Comparison of ENCODE assay signal across 30 cellular contexts in the genomic region with DNA sequence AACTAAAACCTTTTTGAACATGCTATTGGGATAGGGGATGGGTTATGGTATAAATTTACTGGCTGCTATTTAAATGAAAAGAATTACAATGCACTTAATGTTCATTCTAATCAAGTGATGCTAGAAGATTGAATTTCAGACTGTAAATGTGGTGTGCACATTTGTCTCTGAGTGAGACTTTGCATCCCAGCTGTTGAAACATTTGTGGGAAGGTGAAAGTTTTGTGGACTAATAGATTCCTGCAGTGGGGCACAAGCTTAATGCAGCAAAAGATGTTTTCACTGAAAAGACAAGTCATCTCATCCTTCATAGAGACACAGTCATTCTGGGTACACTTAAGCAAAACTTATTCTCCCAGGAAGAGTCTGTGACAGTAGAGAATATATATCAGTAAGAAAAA.
"Had no signal": no experiment of that assay in that cellular context is flagged by ENCODE, and none has a peak within 500 bp of the region (broad histone marks: within the 10 kb centered on the region; RNA-seq: fewer than 3 reads in every experiment).

No MANE protein-coding gene starts in this region.

- H2AFZ ChIP-seq: neural progenitor cell had no signal

- H3K4me1 Mint-ChIP-seq: naive B cell; naive thymus-derived CD8-positive, alpha-beta T cell; stimulated activated memory B cell treated with anti-CD40 and anti-IgM and Interleukin-4, amounts not matched to agents 10 μg/mL and 1 μg/mL and 100 μg/mL, for 72 hours; stimulated activated naive CD8-positive, alpha-beta T cell treated with anti-CD3 and anti-CD28 coated beads, Interleukin-15, amount 100 ng/mL, for 72 hours had no signal

- H3K4me3 Mint-ChIP-seq: naive B cell; naive thymus-derived CD8-positive, alpha-beta T cell; natural killer cell treated with Interleukin-12 subunit alpha and Interleukin-12 subunit beta and Interleukin-15 and Interleukin-18, amount 100 ng/mL, for 72 hours; neural progenitor cell; stimulated activated memory B cell treated with anti-CD40 and anti-IgM and Interleukin-4, amounts not matched to agents 10 μg/mL and 1 μg/mL and 100 μg/mL, for 72 hours; stimulated activated naive CD8-positive, alpha-beta T cell treated with anti-CD3 and anti-CD28 coated beads, Interleukin-15, amount 100 ng/mL, for 72 hours; type B pancreatic cell had no signal

- H3K27me3 ChIP-seq: neural progenitor cell, pancreas, right lobe of liver, sigmoid colon, spleen, suprapubic skin, testis, tibial artery, transverse colon, upper lobe of right lung, uterus had no signal

- H3K4me1 ChIP-seq: pancreas, right lobe of liver, sigmoid colon, spleen, suprapubic skin, testis, transverse colon, upper lobe of right lung, uterus had no signal

- ATAC-seq: naive thymus-derived CD8-positive, alpha-beta T cell; natural killer cell treated with Interleukin-12 subunit alpha and Interleukin-12 subunit beta and Interleukin-15 and Interleukin-18, amount 100 ng/mL, for 72 hours; pancreas; psoas muscle; right lobe of liver; stimulated activated memory B cell treated with anti-CD40 and anti-IgM and Interleukin-4, amounts not matched to agents 10 μg/mL and 1 μg/mL and 100 μg/mL, for 72 hours; stimulated activated naive CD8-positive, alpha-beta T cell treated with anti-CD3 and anti-CD28 coated beads, Interleukin-15, amount 100 ng/mL, for 72 hours; stimulated activated naive CD8-positive, alpha-beta T cell treated with anti-CD3 and anti-CD28 coated beads, Interleukin-15, Interleukin-2, amounts not matched to agents 100 U/mL and 50 U/mL, for 24 hours; upper lobe of right lung had no signal

- H3K4me3 ChIP-seq: neural progenitor cell, pancreas, psoas muscle, right lobe of liver, sigmoid colon, skin epidermis, smooth muscle cell, spleen, suprapubic skin, testis, tibial artery, transverse colon, upper lobe of right lung, uterus had no signal

- H3K9me3 ChIP-seq: pancreas, psoas muscle, right lobe of liver, sigmoid colon, suprapubic skin, testis, tibial artery, transverse colon, upper lobe of right lung, uterus had no signal

- H3K27me3 Mint-ChIP-seq: naive B cell; natural killer cell treated with Interleukin-12 subunit alpha and Interleukin-12 subunit beta and Interleukin-15 and Interleukin-18, amount 100 ng/mL, for 72 hours; progenitor cell of endocrine pancreas; stimulated activated memory B cell treated with anti-CD40 and anti-IgM and Interleukin-4, amounts not matched to agents 10 μg/mL and 1 μg/mL and 100 μg/mL, for 72 hours; stimulated activated naive CD8-positive, alpha-beta T cell treated with anti-CD3 and anti-CD28 coated beads, Interleukin-15, amount 100 ng/mL, for 72 hours; type B pancreatic cell had no signal

- DNase-seq: naive B cell; naive thymus-derived CD8-positive, alpha-beta T cell; pancreas; psoas muscle; right cardiac atrium; right lobe of liver; sigmoid colon; spleen; stimulated activated CD4-positive, alpha-beta T cell treated with anti-CD3 and anti-CD28 coated beads, Interleukin-12 subunit alpha, Interleukin-12 subunit beta, amount 100 ng/mL, for 4 hours; stimulated activated CD4-positive, alpha-beta T cell treated with anti-CD3 and anti-CD28 coated beads, Interleukin-1b, Interleukin-23, amount 100 ng/mL, for 48 hours; stimulated activated CD4-positive, alpha-beta T cell treated with anti-CD3 and anti-CD28 coated beads, Interleukin-4, amount 100 ng/mL, for 1 hour; stimulated activated CD4-positive, alpha-beta T cell treated with anti-CD3 and anti-CD28 coated beads, Interleukin-4, amount 100 ng/mL, for 4 hours; stimulated activated CD8-positive, alpha-beta memory T cell treated with anti-CD3 and anti-CD28 coated beads, Interleukin-4, amount 100 ng/mL, for 48 hours; stimulated activated naive CD4-positive, alpha-beta T cell; stimulated activated naive CD8-positive, alpha-beta T cell treated with anti-CD3 and anti-CD28 coated beads, Interleukin-15, amount 100 ng/mL, for 72 hours; stimulated activated naive CD8-positive, alpha-beta T cell treated with anti-CD3 and anti-CD28 coated beads, Interleukin-15, Interleukin-2, amounts not matched to agents 100 U/mL and 50 U/mL, for 24 hours; substantia nigra; testis; tibial artery; transverse colon; upper lobe of right lung; uterus had no signal

- H3K27ac Mint-ChIP-seq: naive B cell; naive thymus-derived CD8-positive, alpha-beta T cell; natural killer cell treated with Interleukin-12 subunit alpha and Interleukin-12 subunit beta and Interleukin-15 and Interleukin-18, amount 100 ng/mL, for 72 hours; neural progenitor cell; progenitor cell of endocrine pancreas; stimulated activated memory B cell treated with anti-CD40 and anti-IgM and Interleukin-4, amounts not matched to agents 10 μg/mL and 1 μg/mL and 100 μg/mL, for 72 hours; stimulated activated naive CD8-positive, alpha-beta T cell treated with anti-CD3 and anti-CD28 coated beads, Interleukin-15, amount 100 ng/mL, for 72 hours; type B pancreatic cell had no signal

- H3K4me2 ChIP-seq: neural progenitor cell, smooth muscle cell had no signal

- H3K36me3 Mint-ChIP-seq: naive B cell; naive thymus-derived CD8-positive, alpha-beta T cell; natural killer cell treated with Interleukin-12 subunit alpha and Interleukin-12 subunit beta and Interleukin-15 and Interleukin-18, amount 100 ng/mL, for 72 hours; neural progenitor cell; stimulated activated memory B cell treated with anti-CD40 and anti-IgM and Interleukin-4, amounts not matched to agents 10 μg/mL and 1 μg/mL and 100 μg/mL, for 72 hours; type B pancreatic cell had no signal

- H3K27ac ChIP-seq: neural progenitor cell, pancreas, psoas muscle, right lobe of liver, sigmoid colon, skin epidermis, spleen, suprapubic skin, testis, transverse colon, upper lobe of right lung, uterus had no signal

- H3K36me3 ChIP-seq: neural progenitor cell, pancreas, right lobe of liver, sigmoid colon, spleen, suprapubic skin, tibial artery, transverse colon, upper lobe of right lung, uterus had no signal
